8 cellular contexts compared by ENCODE assay signal in the genomic region with DNA sequence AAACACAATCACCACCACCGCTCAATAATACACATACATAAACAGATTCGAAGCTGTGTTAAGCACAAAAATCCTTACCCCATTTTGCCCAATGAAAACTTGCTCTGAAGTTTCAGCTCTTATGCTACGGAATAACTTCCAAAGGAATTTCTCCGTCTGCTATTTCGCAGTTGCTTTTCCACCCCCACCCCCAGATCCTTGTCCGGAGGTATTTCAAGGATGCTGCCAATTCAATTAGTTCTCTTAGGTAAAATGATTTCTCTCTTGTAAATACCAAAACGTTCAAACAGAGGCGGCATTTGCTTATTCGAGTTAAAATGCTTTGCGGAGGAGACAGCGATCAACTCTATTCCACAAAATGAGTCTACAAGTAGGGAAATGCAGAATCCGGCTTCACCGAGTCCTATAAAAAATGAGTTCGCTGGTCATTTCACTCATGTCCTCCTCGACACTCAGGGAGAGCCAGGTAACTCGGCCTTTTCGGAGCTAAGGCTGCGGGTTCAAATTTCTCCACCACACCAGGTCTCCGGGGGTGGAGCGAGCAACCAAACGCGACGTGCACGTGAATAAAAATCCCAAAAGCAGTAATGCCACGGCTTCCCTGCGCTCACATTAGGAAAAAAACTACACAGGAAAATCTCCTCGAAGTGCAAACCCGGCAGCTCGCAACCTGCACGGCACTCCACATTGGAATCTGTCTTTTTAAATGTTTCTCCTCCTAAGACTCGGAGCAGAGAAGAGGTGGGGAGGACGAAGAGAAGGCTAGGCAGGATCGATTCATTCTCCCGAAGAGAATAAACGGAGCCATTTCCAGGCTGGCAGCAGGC. TPM values are rescaled to one million over a fixed set of nuclear protein-coding genes. Genes with fewer than 3 reads are reported as not detected.
A peak's percentile ranks its signal among the peaks of the same experiment; 100 is the strongest.
DNase-seq lines count a peak whose midpoint lies in the region; ATAC-seq and TF ChIP-seq lines count a peak whose summit lies in the region.

No MANE protein-coding gene starts in this region.

- H3K9me3 Mint-ChIP-seq in Calu3 (ENCODE audit: low read depth, unreplicated experiment) (no peaks in the 10 kb centered on the region), WTC11 (no peaks in the 10 kb centered on the region)

- H3K4me1 Mint-ChIP-seq in Calu3 (ENCODE audit: low read depth, unreplicated experiment) (peaks cover 34% of the 10 kb centered on the region), WTC11 (peaks cover 53% of the 10 kb centered on the region)

- DNase-seq in Calu3, result peak; percentile 33
- DNase-seq in WTC11 (ENCODE audit: low spot score), result no peak
- DNase-seq in fibroblast of pulmonary artery (ENCODE audit: low read depth), result peak; percentile 41
- no peak for DNase-seq in activated CD4-positive, CD25-positive, alpha-beta regulatory T cell (lab: John Stamatoyannopoulos, UW)
- no peak for DNase-seq in iPS-NIHi11 (ENCODE audit: low spot score)

- peak overlapping the region; percentile 96 for H2AFZ ChIP-seq in parathyroid adenoma

- no peaks in the 10 kb centered on the region for H3K36me3 ChIP-seq in parathyroid adenoma (ENCODE audit: control insufficient read depth, insufficient read depth, low read length)

- no peaks in the 10 kb centered on the region for H3K9me3 ChIP-seq in parathyroid adenoma (ENCODE audit: control insufficient read depth, low read length)

- H3K4me3 Mint-ChIP-seq in Calu3 (ENCODE audit: low read depth, unreplicated experiment) (peak overlapping the region; percentile 93), WTC11 (peak overlapping the region; percentile 94)

- H3K27ac ChIP-seq in parathyroid adenoma, result peak overlapping the region; percentile 96

- peaks cover 34% of the 10 kb centered on the region for H3K36me3 Mint-ChIP-seq in Calu3 (ENCODE audit: insufficient read depth, unreplicated experiment)
- H3K36me3 Mint-ChIP-seq in WTC11, result no peaks in the 10 kb centered on the region

- no peaks in the 10 kb centered on the region for H3K79me2 ChIP-seq in parathyroid adenoma

- TF ChIP-seq CTCF in Calu3 (IDR thresholded peaks at IDR 0.05; ENCODE audit: unreplicated experiment), result no peak
- TF ChIP-seq CTCF in WTC11 (IDR thresholded peaks at IDR 0.05), result no peak
- no peak for TF ChIP-seq CTCF in fibroblast of pulmonary artery (IDR thresholded peaks at IDR 0.05; ENCODE audit: low read length, missing control alignments)
- TF ChIP-seq CTCF in parathyroid adenoma (IDR thresholded peaks at IDR 0.05), result no peak

- H3K4me3 ChIP-seq in fibroblast of pulmonary artery (replicated peaks; ENCODE audit: low read depth, low read length) (peak overlapping the region; percentile 81), parathyroid adenoma (ENCODE audit: low read depth, low read length) (peak overlapping the region; percentile 67)

- POLR2A ChIA-PET in WTC11 (lab: Charles Lee), result interaction anchor here (1.2 to 2.0 kb wide), 6 partner anchors 8 to 275 kb away, joined by 3 to 6 read pairs (median 4); a partner anchor contains a TSS

- H3K27ac Mint-ChIP-seq in Calu3 (ENCODE audit: unreplicated experiment), result peak overlapping the region; percentile 99
- H3K27ac Mint-ChIP-seq in WTC11, result peak overlapping the region; percentile 83

- H3K4me2 ChIP-seq in parathyroid adenoma (ENCODE audit: low read length), result peak overlapping the region; percentile 80

- TSS peak; percentile 35 for BruUV-seq in Calu3 (replicated peaks; lab: Mats Ljungman, UMichigan)

- no peaks in the 10 kb centered on the region for H3K27me3 Mint-ChIP-seq in Calu3 (ENCODE audit: unreplicated experiment)
- no peaks in the 10 kb centered on the region for H3K27me3 Mint-ChIP-seq in WTC11 (ENCODE audit: low read depth)

- no peaks in the 10 kb centered on the region for H3K27me3 ChIP-seq in parathyroid adenoma (ENCODE audit: control insufficient read depth, insufficient read depth, low read length)

- no peak overlapping the region for H3K9ac ChIP-seq in parathyroid adenoma

- H3K4me1 ChIP-seq in parathyroid adenoma, result peaks cover 10% of the 10 kb centered on the region

- peak; percentile 1 for ATAC-seq in HG02981 (IDR thresholded peaks at IDR 0.05; ENCODE audit: unreplicated experiment)
- no peak for ATAC-seq in WTC11
- ATAC-seq in HG03342 (IDR thresholded peaks at IDR 0.05; ENCODE audit: unreplicated experiment), result no peak

- intact Hi-C loops in Calu3 (cut with micrococcal nuclease; ENCODE audit: unreplicated experiment), result no loop called here

- CTCF ChIA-PET in Calu3 (lab: Charles Lee), result interaction anchor here (0.7 to 1.8 kb wide), 3 partner anchors 104 to 571 kb away, joined by 4 to 5 read pairs (median 5); no protein-coding TSS in a partner anchor
- CTCF ChIA-PET in WTC11 (lab: Charles Lee), result interaction anchor here (1.0 to 1.6 kb wide), 3 partner anchors 14 to 380 kb away, joined by 4 to 5 read pairs (median 4); no protein-coding TSS in a partner anchor

TF ChIP-seq in WTC11, 78 proteins besides CTCF, POLR2A, EP300 and RAD21:
- TF ChIP-seq, protein P1, sequence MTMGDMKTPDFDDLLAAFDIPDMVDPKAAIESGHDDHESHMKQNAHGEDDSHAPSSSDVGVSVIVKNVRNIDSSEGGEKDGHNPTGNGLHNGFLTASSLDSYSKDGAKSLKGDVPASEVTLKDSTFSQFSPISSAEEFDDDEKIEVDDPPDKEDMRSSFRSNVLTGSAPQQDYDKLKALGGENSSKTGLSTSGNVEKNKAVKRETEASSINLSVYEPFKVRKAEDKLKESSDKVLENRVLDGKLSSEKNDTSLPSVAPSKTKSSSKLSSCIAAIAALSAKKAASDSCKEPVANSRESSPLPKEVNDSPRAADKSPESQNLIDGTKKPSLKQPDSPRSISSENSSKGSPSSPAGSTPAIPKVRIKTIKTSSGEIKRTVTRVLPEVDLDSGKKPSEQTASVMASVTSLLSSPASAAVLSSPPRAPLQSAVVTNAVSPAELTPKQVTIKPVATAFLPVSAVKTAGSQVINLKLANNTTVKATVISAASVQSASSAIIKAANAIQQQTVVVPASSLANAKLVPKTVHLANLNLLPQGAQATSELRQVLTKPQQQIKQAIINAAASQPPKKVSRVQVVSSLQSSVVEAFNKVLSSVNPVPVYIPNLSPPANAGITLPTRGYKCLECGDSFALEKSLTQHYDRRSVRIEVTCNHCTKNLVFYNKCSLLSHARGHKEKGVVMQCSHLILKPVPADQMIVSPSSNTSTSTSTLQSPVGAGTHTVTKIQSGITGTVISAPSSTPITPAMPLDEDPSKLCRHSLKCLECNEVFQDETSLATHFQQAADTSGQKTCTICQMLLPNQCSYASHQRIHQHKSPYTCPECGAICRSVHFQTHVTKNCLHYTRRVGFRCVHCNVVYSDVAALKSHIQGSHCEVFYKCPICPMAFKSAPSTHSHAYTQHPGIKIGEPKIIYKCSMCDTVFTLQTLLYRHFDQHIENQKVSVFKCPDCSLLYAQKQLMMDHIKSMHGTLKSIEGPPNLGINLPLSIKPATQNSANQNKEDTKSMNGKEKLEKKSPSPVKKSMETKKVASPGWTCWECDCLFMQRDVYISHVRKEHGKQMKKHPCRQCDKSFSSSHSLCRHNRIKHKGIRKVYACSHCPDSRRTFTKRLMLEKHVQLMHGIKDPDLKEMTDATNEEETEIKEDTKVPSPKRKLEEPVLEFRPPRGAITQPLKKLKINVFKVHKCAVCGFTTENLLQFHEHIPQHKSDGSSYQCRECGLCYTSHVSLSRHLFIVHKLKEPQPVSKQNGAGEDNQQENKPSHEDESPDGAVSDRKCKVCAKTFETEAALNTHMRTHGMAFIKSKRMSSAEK (CRISPR knock-in tag; IDR thresholded peaks at IDR 0.05; ENCODE audit: borderline replicate concordance), result no peak

RNA-seq across cellular contexts. Expression of a gene that starts 1.0 kb away (rescaled TPM):
- total RNA-seq in Calu3 (2022) (26.6 and 32.5 TPM in 2 replicates), WTC11 (2021) (32.1 to 37.6 TPM (median 35.5 TPM) in 3 replicates)

Comparison
In these comparisons a context has a peak if more than half of its experiments do, and no peak if none do; other contexts are left out.
1. DNase-seq: peak in Calu3 (single experiment) and fibroblast of pulmonary artery (single experiment); none in WTC11 (single experiment), activated CD4-positive, CD25-positive, alpha-beta regulatory T cell (0 of 4) and iPS-NIHi11 (single experiment).